In genomic region chr15:40040770-40041169, GRCh38 we compare ENCODE assay signal across 1 cellular context.
TF ChIP-seq lines count a peak whose summit lies in the region.

No MANE protein-coding gene starts in this region.

TF ChIP-seq in HepG2, 621 proteins besides CTCF, POLR2A, EP300 and RAD21 (continued from another document and continues in another):
- TF ChIP-seq GABPA (IDR thresholded peaks at IDR 0.05; ENCODE audit: low read depth, low read length) (no peak), GABPA (CRISPR knock-in tag; IDR thresholded peaks at IDR 0.05; ENCODE audit: low read depth) (peak; percentile 60; the same call in 1 of the 2 replicates), MED8 (CRISPR knock-in tag; IDR thresholded peaks at IDR 0.05; ENCODE audit: insufficient replicate concordance) (no peak), DR1 (CRISPR knock-in tag; IDR thresholded peaks at IDR 0.05) (no peak), ETV5 (CRISPR knock-in tag; IDR thresholded peaks at IDR 0.05; ENCODE audit: borderline replicate concordance) (peak; percentile 51; the same call in 1 of the 2 replicates), TCF7L2 (IDR thresholded peaks at IDR 0.05; ENCODE audit: low read depth, low read length) (no peak), ZKSCAN8 (CRISPR knock-in tag; IDR thresholded peaks at IDR 0.05; ENCODE audit: borderline replicate concordance) (0 out of 2 replicates have a peak, but pooled peaks have one; percentile 15), SKI (IDR thresholded peaks at IDR 0.05; ENCODE audit: partially characterized antibody) (peak; percentile 16), KAT2B (IDR thresholded peaks at IDR 0.05; ENCODE audit: borderline replicate concordance, low read depth, low read length) (no peak), ZBTB7A (CRISPR knock-in tag; IDR thresholded peaks at IDR 0.05) (no peak), ARNT2 (CRISPR knock-in tag; IDR thresholded peaks at IDR 0.05; ENCODE audit: low read depth) (no peak), RBAK (CRISPR knock-in tag; IDR thresholded peaks at IDR 0.05) (no peak), SYNCRIP (IDR thresholded peaks at IDR 0.05; ENCODE audit: insufficient read depth, low read depth, low read length) (no peak), CC2D1A (CRISPR knock-in tag; IDR thresholded peaks at IDR 0.05) (no peak), NR2C2 (CRISPR knock-in tag; IDR thresholded peaks at IDR 0.05; ENCODE audit: borderline replicate concordance) (peak; percentile 80), ZNF33A (CRISPR knock-in tag; IDR thresholded peaks at IDR 0.05; ENCODE audit: borderline replicate concordance) (no peak), ZSCAN21 (CRISPR knock-in tag; IDR thresholded peaks at IDR 0.05; ENCODE audit: borderline replicate concordance) (no peak), BRCA1 (CRISPR knock-in tag; IDR thresholded peaks at IDR 0.05) (peak; percentile 35; the same call in 1 of the 2 replicates), PCBP1 (IDR thresholded peaks at IDR 0.05; ENCODE audit: borderline replicate concordance, low read depth, low read length) (no peak), IRF2 (CRISPR knock-in tag; IDR thresholded peaks at IDR 0.05) (peak; percentile 31; the same call in 1 of the 2 replicates), ELK4 (CRISPR knock-in tag; IDR thresholded peaks at IDR 0.05; ENCODE audit: borderline replicate concordance) (no peak), HNRNPL (IDR thresholded peaks at IDR 0.05; ENCODE audit: low read depth, low read length) (no peak), ZFP36 (IDR thresholded peaks at IDR 0.05; ENCODE audit: borderline replicate concordance, low read depth, low read length, partially characterized antibody) (no peak), POLR2AphosphoS5 (IDR thresholded peaks at IDR 0.05; ENCODE audit: low read depth, low read length) (peak; percentile 37), CREM (IDR thresholded peaks at IDR 0.05) (peak; percentile 58), CREM (CRISPR knock-in tag; IDR thresholded peaks at IDR 0.05) (no peak), RXRA (CRISPR knock-in tag; IDR thresholded peaks at IDR 0.05) (peak; percentile 46; the same call in 1 of the 2 replicates), SNAI1 (CRISPR knock-in tag; IDR thresholded peaks at IDR 0.05; ENCODE audit: borderline replicate concordance) (no peak), ZEB1 (IDR thresholded peaks at IDR 0.05; ENCODE audit: insufficient replicate concordance, low read depth) (no peak), ATF7-NPFF (CRISPR knock-in tag; IDR thresholded peaks at IDR 0.05; ENCODE audit: low read depth) (no peak), HMG20A (CRISPR knock-in tag; IDR thresholded peaks at IDR 0.05; ENCODE audit: borderline replicate concordance) (peak; percentile 68; the same call in 1 of the 2 replicates), MIER2 (CRISPR knock-in tag; IDR thresholded peaks at IDR 0.05) (no peak)
- TF ChIP-seq, protein P1, sequence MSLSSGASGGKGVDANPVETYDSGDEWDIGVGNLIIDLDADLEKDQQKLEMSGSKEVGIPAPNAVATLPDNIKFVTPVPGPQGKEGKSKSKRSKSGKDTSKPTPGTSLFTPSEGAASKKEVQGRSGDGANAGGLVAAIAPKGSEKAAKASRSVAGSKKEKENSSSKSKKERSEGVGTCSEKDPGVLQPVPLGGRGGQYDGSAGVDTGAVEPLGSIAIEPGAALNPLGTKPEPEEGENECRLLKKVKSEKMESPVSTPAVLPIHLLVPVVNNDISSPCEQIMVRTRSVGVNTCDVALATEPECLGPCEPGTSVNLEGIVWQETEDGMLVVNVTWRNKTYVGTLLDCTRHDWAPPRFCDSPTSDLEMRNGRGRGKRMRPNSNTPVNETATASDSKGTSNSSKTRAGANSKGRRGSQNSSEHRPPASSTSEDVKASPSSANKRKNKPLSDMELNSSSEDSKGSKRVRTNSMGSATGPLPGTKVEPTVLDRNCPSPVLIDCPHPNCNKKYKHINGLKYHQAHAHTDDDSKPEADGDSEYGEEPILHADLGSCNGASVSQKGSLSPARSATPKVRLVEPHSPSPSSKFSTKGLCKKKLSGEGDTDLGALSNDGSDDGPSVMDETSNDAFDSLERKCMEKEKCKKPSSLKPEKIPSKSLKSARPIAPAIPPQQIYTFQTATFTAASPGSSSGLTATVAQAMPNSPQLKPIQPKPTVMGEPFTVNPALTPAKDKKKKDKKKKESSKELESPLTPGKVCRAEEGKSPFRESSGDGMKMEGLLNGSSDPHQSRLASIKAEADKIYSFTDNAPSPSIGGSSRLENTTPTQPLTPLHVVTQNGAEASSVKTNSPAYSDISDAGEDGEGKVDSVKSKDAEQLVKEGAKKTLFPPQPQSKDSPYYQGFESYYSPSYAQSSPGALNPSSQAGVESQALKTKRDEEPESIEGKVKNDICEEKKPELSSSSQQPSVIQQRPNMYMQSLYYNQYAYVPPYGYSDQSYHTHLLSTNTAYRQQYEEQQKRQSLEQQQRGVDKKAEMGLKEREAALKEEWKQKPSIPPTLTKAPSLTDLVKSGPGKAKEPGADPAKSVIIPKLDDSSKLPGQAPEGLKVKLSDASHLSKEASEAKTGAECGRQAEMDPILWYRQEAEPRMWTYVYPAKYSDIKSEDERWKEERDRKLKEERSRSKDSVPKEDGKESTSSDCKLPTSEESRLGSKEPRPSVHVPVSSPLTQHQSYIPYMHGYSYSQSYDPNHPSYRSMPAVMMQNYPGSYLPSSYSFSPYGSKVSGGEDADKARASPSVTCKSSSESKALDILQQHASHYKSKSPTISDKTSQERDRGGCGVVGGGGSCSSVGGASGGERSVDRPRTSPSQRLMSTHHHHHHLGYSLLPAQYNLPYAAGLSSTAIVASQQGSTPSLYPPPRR (CRISPR knock-in tag; IDR thresholded peaks at IDR 0.05; ENCODE audit: borderline replicate concordance): peak; percentile 67; the same call in 1 of the 2 replicates
- TF ChIP-seq, protein P2, sequence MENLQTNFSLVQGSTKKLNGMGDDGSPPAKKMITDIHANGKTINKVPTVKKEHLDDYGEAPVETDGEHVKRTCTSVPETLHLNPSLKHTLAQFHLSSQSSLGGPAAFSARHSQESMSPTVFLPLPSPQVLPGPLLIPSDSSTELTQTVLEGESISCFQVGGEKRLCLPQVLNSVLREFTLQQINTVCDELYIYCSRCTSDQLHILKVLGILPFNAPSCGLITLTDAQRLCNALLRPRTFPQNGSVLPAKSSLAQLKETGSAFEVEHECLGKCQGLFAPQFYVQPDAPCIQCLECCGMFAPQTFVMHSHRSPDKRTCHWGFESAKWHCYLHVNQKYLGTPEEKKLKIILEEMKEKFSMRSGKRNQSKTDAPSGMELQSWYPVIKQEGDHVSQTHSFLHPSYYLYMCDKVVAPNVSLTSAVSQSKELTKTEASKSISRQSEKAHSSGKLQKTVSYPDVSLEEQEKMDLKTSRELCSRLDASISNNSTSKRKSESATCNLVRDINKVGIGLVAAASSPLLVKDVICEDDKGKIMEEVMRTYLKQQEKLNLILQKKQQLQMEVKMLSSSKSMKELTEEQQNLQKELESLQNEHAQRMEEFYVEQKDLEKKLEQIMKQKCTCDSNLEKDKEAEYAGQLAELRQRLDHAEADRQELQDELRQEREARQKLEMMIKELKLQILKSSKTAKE (CRISPR knock-in tag; IDR thresholded peaks at IDR 0.05; ENCODE audit: borderline replicate concordance): peak; percentile 29; the same call in 1 of the 2 replicates
- TF ChIP-seq, protein P3, sequence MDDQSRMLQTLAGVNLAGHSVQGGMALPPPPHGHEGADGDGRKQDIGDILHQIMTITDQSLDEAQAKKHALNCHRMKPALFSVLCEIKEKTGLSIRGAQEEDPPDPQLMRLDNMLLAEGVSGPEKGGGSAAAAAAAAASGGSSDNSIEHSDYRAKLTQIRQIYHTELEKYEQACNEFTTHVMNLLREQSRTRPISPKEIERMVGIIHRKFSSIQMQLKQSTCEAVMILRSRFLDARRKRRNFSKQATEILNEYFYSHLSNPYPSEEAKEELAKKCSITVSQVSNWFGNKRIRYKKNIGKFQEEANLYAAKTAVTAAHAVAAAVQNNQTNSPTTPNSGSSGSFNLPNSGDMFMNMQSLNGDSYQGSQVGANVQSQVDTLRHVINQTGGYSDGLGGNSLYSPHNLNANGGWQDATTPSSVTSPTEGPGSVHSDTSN (CRISPR knock-in tag; IDR thresholded peaks at IDR 0.05; ENCODE audit: borderline replicate concordance): no peak
- TF ChIP-seq, protein P4, sequence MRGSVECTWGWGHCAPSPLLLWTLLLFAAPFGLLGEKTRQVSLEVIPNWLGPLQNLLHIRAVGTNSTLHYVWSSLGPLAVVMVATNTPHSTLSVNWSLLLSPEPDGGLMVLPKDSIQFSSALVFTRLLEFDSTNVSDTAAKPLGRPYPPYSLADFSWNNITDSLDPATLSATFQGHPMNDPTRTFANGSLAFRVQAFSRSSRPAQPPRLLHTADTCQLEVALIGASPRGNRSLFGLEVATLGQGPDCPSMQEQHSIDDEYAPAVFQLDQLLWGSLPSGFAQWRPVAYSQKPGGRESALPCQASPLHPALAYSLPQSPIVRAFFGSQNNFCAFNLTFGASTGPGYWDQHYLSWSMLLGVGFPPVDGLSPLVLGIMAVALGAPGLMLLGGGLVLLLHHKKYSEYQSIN (CRISPR knock-in tag; IDR thresholded peaks at IDR 0.05; ENCODE audit: borderline replicate concordance): no peak
- TF ChIP-seq, protein P5, sequence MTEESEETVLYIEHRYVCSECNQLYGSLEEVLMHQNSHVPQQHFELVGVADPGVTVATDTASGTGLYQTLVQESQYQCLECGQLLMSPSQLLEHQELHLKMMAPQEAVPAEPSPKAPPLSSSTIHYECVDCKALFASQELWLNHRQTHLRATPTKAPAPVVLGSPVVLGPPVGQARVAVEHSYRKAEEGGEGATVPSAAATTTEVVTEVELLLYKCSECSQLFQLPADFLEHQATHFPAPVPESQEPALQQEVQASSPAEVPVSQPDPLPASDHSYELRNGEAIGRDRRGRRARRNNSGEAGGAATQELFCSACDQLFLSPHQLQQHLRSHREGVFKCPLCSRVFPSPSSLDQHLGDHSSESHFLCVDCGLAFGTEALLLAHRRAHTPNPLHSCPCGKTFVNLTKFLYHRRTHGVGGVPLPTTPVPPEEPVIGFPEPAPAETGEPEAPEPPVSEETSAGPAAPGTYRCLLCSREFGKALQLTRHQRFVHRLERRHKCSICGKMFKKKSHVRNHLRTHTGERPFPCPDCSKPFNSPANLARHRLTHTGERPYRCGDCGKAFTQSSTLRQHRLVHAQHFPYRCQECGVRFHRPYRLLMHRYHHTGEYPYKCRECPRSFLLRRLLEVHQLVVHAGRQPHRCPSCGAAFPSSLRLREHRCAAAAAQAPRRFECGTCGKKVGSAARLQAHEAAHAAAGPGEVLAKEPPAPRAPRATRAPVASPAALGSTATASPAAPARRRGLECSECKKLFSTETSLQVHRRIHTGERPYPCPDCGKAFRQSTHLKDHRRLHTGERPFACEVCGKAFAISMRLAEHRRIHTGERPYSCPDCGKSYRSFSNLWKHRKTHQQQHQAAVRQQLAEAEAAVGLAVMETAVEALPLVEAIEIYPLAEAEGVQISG (CRISPR knock-in tag; IDR thresholded peaks at IDR 0.05): 0 out of 2 replicates have a peak, but pooled peaks have one; percentile 23
- TF ChIP-seq, protein P6, sequence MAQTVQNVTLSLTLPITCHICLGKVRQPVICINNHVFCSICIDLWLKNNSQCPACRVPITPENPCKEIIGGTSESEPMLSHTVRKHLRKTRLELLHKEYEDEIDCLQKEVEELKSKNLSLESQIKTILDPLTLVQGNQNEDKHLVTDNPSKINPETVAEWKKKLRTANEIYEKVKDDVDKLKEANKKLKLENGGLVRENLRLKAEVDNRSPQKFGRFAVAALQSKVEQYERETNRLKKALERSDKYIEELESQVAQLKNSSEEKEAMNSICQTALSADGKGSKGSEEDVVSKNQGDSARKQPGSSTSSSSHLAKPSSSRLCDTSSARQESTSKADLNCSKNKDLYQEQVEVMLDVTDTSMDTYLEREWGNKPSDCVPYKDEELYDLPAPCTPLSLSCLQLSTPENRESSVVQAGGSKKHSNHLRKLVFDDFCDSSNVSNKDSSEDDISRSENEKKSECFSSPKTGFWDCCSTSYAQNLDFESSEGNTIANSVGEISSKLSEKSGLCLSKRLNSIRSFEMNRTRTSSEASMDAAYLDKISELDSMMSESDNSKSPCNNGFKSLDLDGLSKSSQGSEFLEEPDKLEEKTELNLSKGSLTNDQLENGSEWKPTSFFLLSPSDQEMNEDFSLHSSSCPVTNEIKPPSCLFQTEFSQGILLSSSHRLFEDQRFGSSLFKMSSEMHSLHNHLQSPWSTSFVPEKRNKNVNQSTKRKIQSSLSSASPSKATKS (CRISPR knock-in tag; IDR thresholded peaks at IDR 0.05): no peak
- TF ChIP-seq, protein P7, sequence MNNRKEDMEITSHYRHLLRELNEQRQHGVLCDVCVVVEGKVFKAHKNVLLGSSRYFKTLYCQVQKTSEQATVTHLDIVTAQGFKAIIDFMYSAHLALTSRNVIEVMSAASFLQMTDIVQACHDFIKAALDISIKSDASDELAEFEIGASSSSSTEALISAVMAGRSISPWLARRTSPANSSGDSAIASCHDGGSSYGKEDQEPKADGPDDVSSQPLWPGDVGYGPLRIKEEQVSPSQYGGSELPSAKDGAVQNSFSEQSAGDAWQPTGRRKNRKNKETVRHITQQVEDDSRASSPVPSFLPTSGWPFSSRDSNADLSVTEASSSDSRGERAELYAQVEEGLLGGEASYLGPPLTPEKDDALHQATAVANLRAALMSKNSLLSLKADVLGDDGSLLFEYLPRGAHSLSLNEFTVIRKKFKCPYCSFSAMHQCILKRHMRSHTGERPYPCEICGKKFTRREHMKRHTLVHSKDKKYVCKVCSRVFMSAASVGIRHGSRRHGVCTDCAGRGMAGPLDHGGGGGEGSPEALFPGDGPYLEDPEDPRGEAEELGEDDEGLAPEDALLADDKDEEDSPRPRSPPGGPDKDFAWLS (CRISPR knock-in tag; IDR thresholded peaks at IDR 0.05; ENCODE audit: borderline replicate concordance): no peak
- TF ChIP-seq, protein P8, sequence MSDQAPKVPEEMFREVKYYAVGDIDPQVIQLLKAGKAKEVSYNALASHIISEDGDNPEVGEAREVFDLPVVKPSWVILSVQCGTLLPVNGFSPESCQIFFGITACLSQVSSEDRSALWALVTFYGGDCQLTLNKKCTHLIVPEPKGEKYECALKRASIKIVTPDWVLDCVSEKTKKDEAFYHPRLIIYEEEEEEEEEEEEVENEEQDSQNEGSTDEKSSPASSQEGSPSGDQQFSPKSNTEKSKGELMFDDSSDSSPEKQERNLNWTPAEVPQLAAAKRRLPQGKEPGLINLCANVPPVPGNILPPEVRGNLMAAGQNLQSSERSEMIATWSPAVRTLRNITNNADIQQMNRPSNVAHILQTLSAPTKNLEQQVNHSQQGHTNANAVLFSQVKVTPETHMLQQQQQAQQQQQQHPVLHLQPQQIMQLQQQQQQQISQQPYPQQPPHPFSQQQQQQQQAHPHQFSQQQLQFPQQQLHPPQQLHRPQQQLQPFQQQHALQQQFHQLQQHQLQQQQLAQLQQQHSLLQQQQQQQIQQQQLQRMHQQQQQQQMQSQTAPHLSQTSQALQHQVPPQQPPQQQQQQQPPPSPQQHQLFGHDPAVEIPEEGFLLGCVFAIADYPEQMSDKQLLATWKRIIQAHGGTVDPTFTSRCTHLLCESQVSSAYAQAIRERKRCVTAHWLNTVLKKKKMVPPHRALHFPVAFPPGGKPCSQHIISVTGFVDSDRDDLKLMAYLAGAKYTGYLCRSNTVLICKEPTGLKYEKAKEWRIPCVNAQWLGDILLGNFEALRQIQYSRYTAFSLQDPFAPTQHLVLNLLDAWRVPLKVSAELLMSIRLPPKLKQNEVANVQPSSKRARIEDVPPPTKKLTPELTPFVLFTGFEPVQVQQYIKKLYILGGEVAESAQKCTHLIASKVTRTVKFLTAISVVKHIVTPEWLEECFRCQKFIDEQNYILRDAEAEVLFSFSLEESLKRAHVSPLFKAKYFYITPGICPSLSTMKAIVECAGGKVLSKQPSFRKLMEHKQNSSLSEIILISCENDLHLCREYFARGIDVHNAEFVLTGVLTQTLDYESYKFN (CRISPR knock-in tag; conservative IDR thresholded peaks at IDR 0.05): peak; percentile 85
